8 cellular contexts compared by ENCODE assay signal in the genomic region with DNA sequence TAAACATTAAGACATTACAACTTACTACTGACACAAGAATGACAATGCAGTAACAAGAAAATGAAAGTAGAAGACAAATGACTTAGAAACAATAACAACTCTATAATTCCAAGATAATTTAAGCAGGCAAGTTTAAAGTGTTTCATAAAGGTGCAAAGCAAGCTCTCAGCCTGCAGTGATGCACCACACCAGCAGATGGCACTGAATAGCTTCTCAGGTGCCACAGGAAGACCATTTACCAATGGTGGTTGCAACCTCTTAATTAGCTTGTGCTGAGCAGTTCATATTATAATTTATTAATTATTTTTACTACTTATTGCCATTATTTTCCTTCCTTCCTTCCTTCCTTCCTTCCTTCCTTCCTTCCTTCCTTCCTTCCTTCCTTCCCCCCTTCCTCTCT.
DNase-seq lines count a peak whose midpoint lies in the region; ATAC-seq and TF ChIP-seq lines count a peak whose summit lies in the region.

No MANE protein-coding gene starts in this region.

- intact Hi-C loops in posterior cingulate gyrus (cut with DNase I), result no loop called here

- H3K4me3 ChIP-seq in fibroblast of pulmonary artery (replicated peaks; ENCODE audit: low read depth, low read length), result no peak overlapping the region

- ATAC-seq in GM18498 (IDR thresholded peaks at IDR 0.05; ENCODE audit: unreplicated experiment), result peak; percentile 78

- peak; percentile 85 for TF ChIP-seq CTCF in fibroblast of pulmonary artery (IDR thresholded peaks at IDR 0.05; ENCODE audit: low read length, missing control alignments)

- DNase-seq in CD1c-positive myeloid dendritic cell (ENCODE audit: extremely low spot score) (peak; percentile 12), NCI-H1105 treated with DMSO at 0.1 percent for 48 hours (lab: John Stamatoyannopoulos, UW) (peak; percentile 78), UCSD-AML1 (lab: John Stamatoyannopoulos, UW; ENCODE audit: unreplicated experiment) (peak; percentile 20), fibroblast of pulmonary artery (ENCODE audit: low read depth) (peak; percentile 55), posterior cingulate gyrus (peak in 6 of 10 donors; percentile 23 to 77 (median 34)), HuH-7.5 (ENCODE audit: low spot score) (no peak), ureter (ENCODE audit: low spot score) (no peak)

Comparison
In these comparisons a context has a peak if more than half of its experiments do, and no peak if none do; other contexts are left out.
1. DNase-seq: peak in CD1c-positive myeloid dendritic cell (single experiment), NCI-H1105 treated with DMSO at 0.1 percent for 48 hours (single experiment), UCSD-AML1 (single experiment), fibroblast of pulmonary artery (single experiment) and posterior cingulate gyrus (6 of 10); none in HuH-7.5 (single experiment) and ureter (single experiment).